ENCODE assay signal across 1 cellular context in the genomic region with DNA sequence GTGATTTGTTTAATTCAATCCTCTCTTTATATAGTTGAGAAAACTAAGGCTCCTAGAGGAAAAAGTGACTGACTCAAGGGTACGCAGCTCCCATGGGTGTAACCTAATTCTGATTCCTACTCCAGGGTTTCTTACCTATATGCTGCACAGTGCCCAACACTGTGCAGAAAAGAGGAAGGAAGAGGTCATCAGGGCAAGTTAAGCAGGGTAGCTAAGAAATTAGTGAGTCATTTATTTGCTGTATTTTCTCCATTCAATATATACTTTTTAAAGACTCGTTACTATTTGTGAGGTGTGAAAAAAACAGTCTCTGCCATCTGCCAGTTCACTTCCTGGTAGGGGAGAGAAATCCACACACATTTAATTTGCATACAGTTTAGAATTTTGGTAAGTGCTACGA.
TF ChIP-seq lines count a peak whose summit lies in the region.

No MANE protein-coding gene starts in this region.

TF ChIP-seq in GM23338, 12 proteins besides CTCF, POLR2A, EP300 and RAD21 (continued from another document):
- TF ChIP-seq, protein P1, sequence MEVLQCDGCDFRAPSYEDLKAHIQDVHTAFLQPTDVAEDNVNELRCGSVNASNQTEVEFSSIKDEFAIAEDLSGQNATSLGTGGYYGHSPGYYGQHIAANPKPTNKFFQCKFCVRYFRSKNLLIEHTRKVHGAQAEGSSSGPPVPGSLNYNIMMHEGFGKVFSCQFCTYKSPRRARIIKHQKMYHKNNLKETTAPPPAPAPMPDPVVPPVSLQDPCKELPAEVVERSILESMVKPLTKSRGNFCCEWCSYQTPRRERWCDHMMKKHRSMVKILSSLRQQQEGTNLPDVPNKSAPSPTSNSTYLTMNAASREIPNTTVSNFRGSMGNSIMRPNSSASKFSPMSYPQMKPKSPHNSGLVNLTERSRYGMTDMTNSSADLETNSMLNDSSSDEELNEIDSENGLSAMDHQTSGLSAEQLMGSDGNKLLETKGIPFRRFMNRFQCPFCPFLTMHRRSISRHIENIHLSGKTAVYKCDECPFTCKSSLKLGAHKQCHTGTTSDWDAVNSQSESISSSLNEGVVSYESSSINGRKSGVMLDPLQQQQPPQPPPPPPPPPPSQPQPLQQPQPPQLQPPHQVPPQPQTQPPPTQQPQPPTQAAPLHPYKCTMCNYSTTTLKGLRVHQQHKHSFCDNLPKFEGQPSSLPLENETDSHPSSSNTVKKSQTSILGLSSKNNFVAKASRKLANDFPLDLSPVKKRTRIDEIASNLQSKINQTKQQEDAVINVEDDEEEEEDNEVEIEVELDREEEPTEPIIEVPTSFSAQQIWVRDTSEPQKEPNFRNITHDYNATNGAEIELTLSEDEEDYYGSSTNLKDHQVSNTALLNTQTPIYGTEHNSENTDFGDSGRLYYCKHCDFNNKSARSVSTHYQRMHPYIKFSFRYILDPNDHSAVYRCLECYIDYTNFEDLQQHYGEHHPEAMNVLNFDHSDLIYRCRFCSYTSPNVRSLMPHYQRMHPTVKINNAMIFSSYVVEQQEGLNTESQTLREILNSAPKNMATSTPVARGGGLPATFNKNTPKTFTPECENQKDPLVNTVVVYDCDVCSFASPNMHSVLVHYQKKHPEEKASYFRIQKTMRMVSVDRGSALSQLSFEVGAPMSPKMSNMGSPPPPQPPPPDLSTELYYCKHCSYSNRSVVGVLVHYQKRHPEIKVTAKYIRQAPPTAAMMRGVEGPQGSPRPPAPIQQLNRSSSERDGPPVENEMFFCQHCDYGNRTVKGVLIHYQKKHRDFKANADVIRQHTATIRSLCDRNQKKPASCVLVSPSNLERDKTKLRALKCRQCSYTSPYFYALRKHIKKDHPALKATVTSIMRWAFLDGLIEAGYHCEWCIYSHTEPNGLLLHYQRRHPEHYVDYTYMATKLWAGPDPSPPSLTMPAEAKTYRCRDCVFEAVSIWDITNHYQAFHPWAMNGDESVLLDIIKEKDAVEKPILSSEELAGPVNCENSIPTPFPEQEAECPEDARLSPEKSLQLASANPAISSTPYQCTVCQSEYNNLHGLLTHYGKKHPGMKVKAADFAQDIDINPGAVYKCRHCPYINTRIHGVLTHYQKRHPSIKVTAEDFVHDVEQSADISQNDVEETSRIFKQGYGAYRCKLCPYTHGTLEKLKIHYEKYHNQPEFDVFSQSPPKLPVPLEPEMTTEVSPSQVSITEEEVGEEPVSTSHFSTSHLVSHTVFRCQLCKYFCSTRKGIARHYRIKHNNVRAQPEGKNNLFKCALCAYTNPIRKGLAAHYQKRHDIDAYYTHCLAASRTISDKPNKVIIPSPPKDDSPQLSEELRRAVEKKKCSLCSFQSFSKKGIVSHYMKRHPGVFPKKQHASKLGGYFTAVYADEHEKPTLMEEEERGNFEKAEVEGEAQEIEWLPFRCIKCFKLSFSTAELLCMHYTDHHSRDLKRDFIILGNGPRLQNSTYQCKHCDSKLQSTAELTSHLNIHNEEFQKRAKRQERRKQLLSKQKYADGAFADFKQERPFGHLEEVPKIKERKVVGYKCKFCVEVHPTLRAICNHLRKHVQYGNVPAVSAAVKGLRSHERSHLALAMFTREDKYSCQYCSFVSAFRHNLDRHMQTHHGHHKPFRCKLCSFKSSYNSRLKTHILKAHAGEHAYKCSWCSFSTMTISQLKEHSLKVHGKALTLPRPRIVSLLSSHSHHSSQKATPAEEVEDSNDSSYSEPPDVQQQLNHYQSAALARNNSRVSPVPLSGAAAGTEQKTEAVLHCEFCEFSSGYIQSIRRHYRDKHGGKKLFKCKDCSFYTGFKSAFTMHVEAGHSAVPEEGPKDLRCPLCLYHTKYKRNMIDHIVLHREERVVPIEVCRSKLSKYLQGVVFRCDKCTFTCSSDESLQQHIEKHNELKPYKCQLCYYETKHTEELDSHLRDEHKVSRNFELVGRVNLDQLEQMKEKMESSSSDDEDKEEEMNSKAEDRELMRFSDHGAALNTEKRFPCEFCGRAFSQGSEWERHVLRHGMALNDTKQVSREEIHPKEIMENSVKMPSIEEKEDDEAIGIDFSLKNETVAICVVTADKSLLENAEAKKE (CRISPR knock-in tag; IDR thresholded peaks at IDR 0.05) = no peak
TF ChIP-seq in GM23338: peak in this region for 0.
